Comparison of ENCODE assay signal across 8 cellular contexts in genomic region chr17:76271669-76272540, GRCh38.
DNase-seq lines count a peak whose midpoint lies in the region; ATAC-seq lines count a peak whose summit lies in the region.

No MANE protein-coding gene starts in this region.

- H3K27ac Mint-ChIP-seq in effector memory CD8-positive, alpha-beta T cell, result peak overlapping the region; percentile 95 to 96

- intact Hi-C loops in posterior cingulate gyrus (cut with DNase I), result loop anchor here (10.0 kb wide), 1 partner anchor 257 kb away; no protein-coding TSS in a partner anchor

- H3K4me3 Mint-ChIP-seq in effector memory CD8-positive, alpha-beta T cell, result peak overlapping the region; percentile 75 to 82

- H3K36me3 Mint-ChIP-seq in effector memory CD8-positive, alpha-beta T cell (ENCODE audit: insufficient read depth), result peaks cover 75% of the 10 kb centered on the region

- peak; percentile 37 for ATAC-seq in GM18517 (IDR thresholded peaks at IDR 0.05; ENCODE audit: unreplicated experiment)
- peak; percentile 49 for ATAC-seq in HG02852 (IDR thresholded peaks at IDR 0.05; ENCODE audit: unreplicated experiment)
- ATAC-seq in effector memory CD8-positive, alpha-beta T cell (replicated peaks), result peak; percentile 42

- peaks cover 43 to 53% of the 10 kb centered on the region in 2 donors for H3K4me1 Mint-ChIP-seq in effector memory CD8-positive, alpha-beta T cell (ENCODE audit: low read depth in 2 of 2)

- peak; percentile 76 for DNase-seq in activated CD4-positive, CD25-positive, alpha-beta regulatory T cell treated with anti-CD3 and anti-CD28 coated beads, Interleukin-2, amount 50 U/mL, for 72 hours
- peak in 2 of 3 experiments; percentile 52 to 56 for DNase-seq in effector memory CD8-positive, alpha-beta T cell
- DNase-seq in retina, result peak; percentile 57
- no peak for DNase-seq in pons (ENCODE audit: low spot score)
- DNase-seq in Ammon's horn (ENCODE audit: low spot score), result no peak
- DNase-seq in posterior cingulate gyrus, result no peak

- no peaks in the 10 kb centered on the region for H3K27me3 Mint-ChIP-seq in effector memory CD8-positive, alpha-beta T cell

- H3K9me3 Mint-ChIP-seq in effector memory CD8-positive, alpha-beta T cell, result no peaks in the 10 kb centered on the region

Comparison
In these comparisons a context has a peak if more than half of its experiments do, and no peak if none do; other contexts are left out.
1. DNase-seq: peak in activated CD4-positive, CD25-positive, alpha-beta regulatory T cell treated with anti-CD3 and anti-CD28 coated beads, Interleukin-2, amount 50 U/mL, for 72 hours (single experiment), effector memory CD8-positive, alpha-beta T cell (2 of 3) and retina (single experiment); none in pons (single experiment), Ammon's horn (single experiment) and posterior cingulate gyrus (0 of 10).
2. Peak in every context shown above with its lines, with median percentiles within 50 percentile points of each other: ATAC-seq.